ENCODE assay signal across 1 cellular context in genomic region chr15:64851503-64851840, GRCh38.
TF ChIP-seq lines count a peak whose summit lies in the region.

No MANE protein-coding gene starts in this region.

TF ChIP-seq in K562, 482 proteins besides CTCF, POLR2A, EP300 and RAD21 (continued from another document):
- TF ChIP-seq BDP1 (IDR thresholded peaks at IDR 0.05; ENCODE audit: insufficient read depth, insufficient read length) (no peak), RB1 (IDR thresholded peaks at IDR 0.05; ENCODE audit: low read depth) (no peak), MAZ (CRISPR knock-in tag; conservative IDR thresholded peaks at IDR 0.05 in 1 of 2, IDR thresholded peaks at IDR 0.05 in 1 of 2) (no peak), ELF4 (CRISPR knock-in tag; IDR thresholded peaks at IDR 0.05) (no peak), NFE2 (IDR thresholded peaks at IDR 0.05; ENCODE audit: low read depth) (peak; percentile 19; the same call in 1 of the 2 replicates), C11orf30 (IDR thresholded peaks at IDR 0.05; ENCODE audit: low read depth) (0 out of 2 replicates have a peak, but pooled peaks have one; percentile 27)
